In the genomic region with DNA sequence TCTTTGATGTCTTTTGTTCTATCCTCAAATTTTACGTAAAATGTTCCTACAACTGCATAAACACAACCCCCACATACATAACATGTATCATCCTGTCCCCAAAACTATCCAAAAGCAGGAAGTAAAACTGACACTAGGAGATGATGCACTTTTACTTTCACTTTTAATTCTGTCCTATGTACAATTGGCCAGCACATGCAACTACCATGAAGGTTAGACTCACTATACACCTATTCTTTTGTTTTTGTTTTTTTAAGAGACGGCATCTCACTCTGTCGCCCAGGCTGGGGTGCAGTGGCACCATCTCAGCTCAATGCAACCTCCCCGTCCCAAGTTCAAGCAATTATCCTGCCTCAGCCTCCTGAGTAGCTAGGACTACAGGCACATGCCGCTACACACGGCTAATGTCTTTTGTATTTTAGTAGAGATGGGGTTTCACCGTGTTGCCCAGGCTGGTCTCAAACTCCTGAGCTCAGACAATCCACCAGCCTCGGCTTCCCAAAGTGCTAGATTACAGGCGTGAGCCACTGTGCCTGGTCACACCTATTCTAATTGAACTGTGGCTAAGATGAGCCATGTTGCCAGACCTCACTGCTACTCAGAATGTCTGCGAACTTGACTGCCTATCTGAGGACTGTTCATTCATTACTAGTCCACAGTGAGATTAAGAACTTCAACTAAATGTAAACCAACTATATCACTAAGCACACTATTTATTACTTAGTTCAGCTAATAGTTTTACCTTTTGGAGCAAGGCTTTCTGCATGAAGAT, we compare ENCODE assay signal across 8 cellular contexts. TPM values are rescaled to one million over a fixed set of nuclear protein-coding genes. Genes with fewer than 3 reads are reported as not detected.
DNase-seq lines count a peak whose midpoint lies in the region; ATAC-seq, FAIRE-seq and TF ChIP-seq lines count a peak whose summit lies in the region.

No MANE protein-coding gene starts in this region.

- no peak for DNase-seq in H54 (ENCODE audit: insufficient read length, low spot score)
- peak; percentile 66 for DNase-seq in M059J (ENCODE audit: low read depth)
- peak; percentile 55 for DNase-seq in activated T-cell treated with anti-CD3 and anti-CD28 coated beads, Interleukin-2, amount 50 U/mL, for 1 hour
- DNase-seq in Right ventricle myocardium superior = no peak
- peak; percentile 9 for DNase-seq in stimulated activated naive CD8-positive, alpha-beta T cell treated with anti-CD3 and anti-CD28 coated beads, Interleukin-15, Interleukin-2, amounts not matched to agents 100 U/mL and 50 U/mL, for 24 hours
- DNase-seq in D341Med (ENCODE audit: low spot score) = no peak
- DNase-seq in NCI-H1436 treated with DMSO at 0.1 percent for 48 hours (lab: John Stamatoyannopoulos, UW) = no peak

- peak; percentile 61 for FAIRE-seq in H54 (lab: Jason Lieb, UNC)

- peak; percentile 99 for ATAC-seq in GM18502 (IDR thresholded peaks at IDR 0.05; ENCODE audit: poor library complexity, unreplicated experiment)
- peak; percentile 80 for ATAC-seq in Right ventricle myocardium superior (ENCODE audit: poor library complexity)
- ATAC-seq in stimulated activated naive CD8-positive, alpha-beta T cell treated with anti-CD3 and anti-CD28 coated beads, Interleukin-15, Interleukin-2, amounts not matched to agents 100 U/mL and 50 U/mL, for 24 hours = peak; percentile 94

- TF ChIP-seq POLR2A in H54 (IDR thresholded peaks at IDR 0.05; ENCODE audit: low read depth, low read length) = no peak

- intact Hi-C loops in Right ventricle myocardium superior (cut with DNase I) = loop anchor here (10.0 kb wide), 1 partner anchor 65 kb away; no protein-coding TSS in a partner anchor

RNA-seq across cellular contexts. Expression of a gene that starts 48.0 kb away (rescaled TPM):
- total RNA-seq in M059J (2014; rRNA removed; shearing (Covaris generic)) = 20.6 and 52.6 TPM in 2 replicates
- total RNA-seq in Right ventricle myocardium superior = 10.1 TPM

Comparison
In these comparisons a context has a peak if more than half of its experiments do, and no peak if none do; other contexts are left out.
1. DNase-seq: peak in M059J (single experiment), activated T-cell treated with anti-CD3 and anti-CD28 coated beads, Interleukin-2, amount 50 U/mL, for 1 hour (single experiment) and stimulated activated naive CD8-positive, alpha-beta T cell treated with anti-CD3 and anti-CD28 coated beads, Interleukin-15, Interleukin-2, amounts not matched to agents 100 U/mL and 50 U/mL, for 24 hours (single experiment); none in H54 (single experiment), Right ventricle myocardium superior (single experiment), D341Med (single experiment) and NCI-H1436 treated with DMSO at 0.1 percent for 48 hours (single experiment).
2. Peak in every context shown above with its lines, with median percentiles within 50 percentile points of each other: ATAC-seq.